In genomic region chr6:93304514-93304913, GRCh38 we compare ENCODE assay signal across 1 cellular context.
TF ChIP-seq lines count a peak whose summit lies in the region.

No MANE protein-coding gene starts in this region.

TF ChIP-seq in WTC11, 78 proteins besides CTCF, POLR2A, EP300 and RAD21 (continued from another document):
- TF ChIP-seq ZNF532 (CRISPR knock-in tag; IDR thresholded peaks at IDR 0.05; ENCODE audit: borderline replicate concordance) = no peak
- no peak for TF ChIP-seq MLX (CRISPR knock-in tag; IDR thresholded peaks at IDR 0.05)
- TF ChIP-seq NFE2L1 (CRISPR knock-in tag; IDR thresholded peaks at IDR 0.05) = no peak
- TF ChIP-seq ZNF219 (CRISPR knock-in tag; IDR thresholded peaks at IDR 0.05; ENCODE audit: borderline replicate concordance) = no peak
